ENCODE assay signal across 25 cellular contexts in genomic region chr9:78311075-78311474, GRCh38. TPM values are rescaled to one million over a fixed set of nuclear protein-coding genes. Genes with fewer than 3 reads are reported as not detected.
DNase-seq lines count a peak whose midpoint lies in the region; ATAC-seq and TF ChIP-seq lines count a peak whose summit lies in the region.
"Had no signal": no experiment of that assay in that cellular context is flagged by ENCODE, and none has a peak within 500 bp of the region (broad histone marks: within the 10 kb centered on the region; RNA-seq: fewer than 3 reads in every experiment).

No MANE protein-coding gene starts in this region.

- H3K4me1 Mint-ChIP-seq in activated naive CD8-positive, alpha-beta T cell treated with anti-CD3 and anti-CD28 coated beads, Interleukin-2, amount 50 U/mL, for 24 hours = peaks cover 3% of the 10 kb centered on the region
- no peaks in the 10 kb centered on the region for H3K4me1 Mint-ChIP-seq in activated naive CD8-positive, alpha-beta T cell treated with anti-CD3 and anti-CD28 coated beads for 36 hours
- no peaks in the 10 kb centered on the region for H3K4me1 Mint-ChIP-seq in activated CD8-positive, alpha-beta T cell treated with anti-CD3 and anti-CD28 coated beads, Interleukin-2, amount 10 ng/mL, durations not matched to agents 7 days and 5 days (ENCODE audit: low read depth)
- no peaks in the 10 kb centered on the region for H3K4me1 Mint-ChIP-seq in T-cell

- H3K18ac ChIP-seq in neuronal stem cell (ENCODE audit: low read length) = no peak overlapping the region

- no peaks in the 10 kb centered on the region for H3K4me1 ChIP-seq in neuronal stem cell (ENCODE audit: control insufficient read depth in 2 of 2, insufficient read depth in 1 of 2, low read depth in 1 of 2, low read length in 2 of 2)
- H3K4me1 ChIP-seq: BE2C, SJSA1 had no signal

- WGBS in neuronal stem cell (ENCODE audit: extremely low coverage in 2 of 2, insufficient read length in 2 of 2, insufficient replicate concordance in 1 of 2), 2 donors = no CpG with 5 or more reads among the region's 5 CpGs

- H3K9ac ChIP-seq in neuronal stem cell (ENCODE audit: low read depth, low read length, poor library complexity) = peak overlapping the region; percentile 0

- no peak overlapping the region for H2BK15ac ChIP-seq in neuronal stem cell (ENCODE audit: low read length)

- no peaks in the 10 kb centered on the region for H3K27me3 ChIP-seq in neuronal stem cell (ENCODE audit: control insufficient read depth in 3 of 3, insufficient read depth in 3 of 3, low read depth in 1 of 3, low read length in 3 of 3)
- H3K27me3 ChIP-seq: BE2C, SJSA1 had no signal

- ATAC-seq in activated naive CD8-positive, alpha-beta T cell treated with anti-CD3 and anti-CD28 coated beads, Interleukin-2, amount 50 U/mL, for 24 hours = peak; percentile 14
- ATAC-seq in activated CD8-positive, alpha-beta T cell treated with anti-CD3 and anti-CD28 coated beads, Interleukin-2, amount 10 ng/mL, durations not matched to agents 7 days and 5 days = no peak
- ATAC-seq in T-cell (replicated peaks in 1 of 4) = no peak

- H4K91ac ChIP-seq in neuronal stem cell (ENCODE audit: low read depth, low read length, poor library complexity) = peak overlapping the region; percentile 53

- H3K27ac Mint-ChIP-seq in activated naive CD8-positive, alpha-beta T cell treated with anti-CD3 and anti-CD28 coated beads, Interleukin-2, amount 50 U/mL, for 24 hours = no peak overlapping the region
- H3K27ac Mint-ChIP-seq in activated naive CD8-positive, alpha-beta T cell treated with anti-CD3 and anti-CD28 coated beads for 36 hours = no peak overlapping the region
- no peak overlapping the region for H3K27ac Mint-ChIP-seq in activated CD8-positive, alpha-beta T cell treated with anti-CD3 and anti-CD28 coated beads, Interleukin-2, amount 10 ng/mL, durations not matched to agents 7 days and 5 days
- H3K27ac Mint-ChIP-seq in T-cell = no peak overlapping the region

- H3K79me1 ChIP-seq in neuronal stem cell (ENCODE audit: low read depth, low read length) = peaks cover 5% of the 10 kb centered on the region

- no peak overlapping the region for H3K4me3 ChIP-seq in neuronal stem cell (ENCODE audit: low read length in 2 of 2)
- H3K4me3 ChIP-seq: PC-9, SJSA1 had no signal

- peaks cover 55% of the 10 kb centered on the region for H3K36me3 Mint-ChIP-seq in activated naive CD8-positive, alpha-beta T cell treated with anti-CD3 and anti-CD28 coated beads, Interleukin-2, amount 50 U/mL, for 24 hours (ENCODE audit: low read depth)
- H3K36me3 Mint-ChIP-seq in activated naive CD8-positive, alpha-beta T cell treated with anti-CD3 and anti-CD28 coated beads for 36 hours = peaks cover 53% of the 10 kb centered on the region
- H3K36me3 Mint-ChIP-seq in activated CD8-positive, alpha-beta T cell treated with anti-CD3 and anti-CD28 coated beads, Interleukin-2, amount 10 ng/mL, durations not matched to agents 7 days and 5 days (ENCODE audit: low read depth) = peaks cover 65% of the 10 kb centered on the region
- H3K36me3 Mint-ChIP-seq in T-cell = peaks cover 32% of the 10 kb centered on the region

- no peaks in the 10 kb centered on the region for H3K27me3 Mint-ChIP-seq in activated naive CD8-positive, alpha-beta T cell treated with anti-CD3 and anti-CD28 coated beads, Interleukin-2, amount 50 U/mL, for 24 hours
- H3K27me3 Mint-ChIP-seq in activated naive CD8-positive, alpha-beta T cell treated with anti-CD3 and anti-CD28 coated beads for 36 hours = no peaks in the 10 kb centered on the region
- no peaks in the 10 kb centered on the region for H3K27me3 Mint-ChIP-seq in activated CD8-positive, alpha-beta T cell treated with anti-CD3 and anti-CD28 coated beads, Interleukin-2, amount 10 ng/mL, durations not matched to agents 7 days and 5 days (ENCODE audit: low read depth)
- no peaks in the 10 kb centered on the region for H3K27me3 Mint-ChIP-seq in T-cell

- H3K4me3 Mint-ChIP-seq in activated naive CD8-positive, alpha-beta T cell treated with anti-CD3 and anti-CD28 coated beads, Interleukin-2, amount 50 U/mL, for 24 hours = no peak overlapping the region
- H3K4me3 Mint-ChIP-seq in activated naive CD8-positive, alpha-beta T cell treated with anti-CD3 and anti-CD28 coated beads for 36 hours = no peak overlapping the region
- H3K4me3 Mint-ChIP-seq in activated CD8-positive, alpha-beta T cell treated with anti-CD3 and anti-CD28 coated beads, Interleukin-2, amount 10 ng/mL, durations not matched to agents 7 days and 5 days = no peak overlapping the region
- H3K4me3 Mint-ChIP-seq in T-cell = no peak overlapping the region

- no peak overlapping the region for H3K23ac ChIP-seq in neuronal stem cell (ENCODE audit: low read depth, low read length, poor library complexity)

- peaks cover 60 to 95% of the 10 kb centered on the region in 2 donors for H3K36me3 ChIP-seq in neuronal stem cell (replicated peaks in 1 of 2; ENCODE audit: control insufficient read depth in 2 of 2, insufficient read depth in 2 of 2, low read length in 2 of 2)

- no peaks in the 10 kb centered on the region for H3K9me3 ChIP-seq in neuronal stem cell (replicated peaks in 1 of 2; ENCODE audit: control insufficient read depth in 2 of 2, insufficient read depth in 1 of 2, low read depth in 1 of 2, low read length in 2 of 2)
- H3K9me3 ChIP-seq: BE2C, SJSA1 had no signal

- H3K9me3 Mint-ChIP-seq in activated naive CD8-positive, alpha-beta T cell treated with anti-CD3 and anti-CD28 coated beads, Interleukin-2, amount 50 U/mL, for 24 hours = no peaks in the 10 kb centered on the region
- H3K9me3 Mint-ChIP-seq in activated naive CD8-positive, alpha-beta T cell treated with anti-CD3 and anti-CD28 coated beads for 36 hours = no peaks in the 10 kb centered on the region
- H3K9me3 Mint-ChIP-seq in activated CD8-positive, alpha-beta T cell treated with anti-CD3 and anti-CD28 coated beads, Interleukin-2, amount 10 ng/mL, durations not matched to agents 7 days and 5 days (ENCODE audit: insufficient read depth) = no peaks in the 10 kb centered on the region
- no peaks in the 10 kb centered on the region for H3K9me3 Mint-ChIP-seq in T-cell

- TF ChIP-seq CTCF in RWPE1 (conservative IDR thresholded peaks at IDR 0.05; ENCODE audit: low read depth) = no peak

- H3K4ac ChIP-seq in neuronal stem cell (ENCODE audit: low read length) = no peak overlapping the region

- H2AK5ac ChIP-seq in neuronal stem cell (ENCODE audit: low read depth, low read length) = no peak overlapping the region

- no peak for DNase-seq in activated naive CD8-positive, alpha-beta T cell treated with anti-CD3 and anti-CD28 coated beads, Interleukin-2, amount 50 U/mL, for 24 hours
- DNase-seq in activated naive CD8-positive, alpha-beta T cell treated with anti-CD3 and anti-CD28 coated beads for 36 hours = no peak
- no peak for DNase-seq in RWPE1 (ENCODE audit: low spot score)
- DNase-seq in neuronal stem cell (ENCODE audit: low spot score) = no peak
- no peak for DNase-seq in activated CD8-positive, alpha-beta T cell treated with anti-CD3 and anti-CD28 coated beads, Interleukin-2, amount 10 ng/mL, durations not matched to agents 7 days and 5 days
- no peak for DNase-seq in cerebellar cortex (ENCODE audit: low spot score)
- DNase-seq in T-cell = no peak
- DNase-seq: 8988T, ACHN, BE2C, Calu3, DMS79 treated with DMSO at 0.1 percent for 48 hours, GF-D8, KBM-7, MM.1S, NCI-H1048, NCI-H1417, NCI-H1694, NCI-H2029 treated with DMSO at 0.1 percent for 48 hours, NCI-H2227 treated with DMSO at 0.1 percent for 48 hours, NCI-H526 treated with DMSO at 0.1 percent for 48 hours, PC-9, Right ventricle myocardium superior had no signal

- H2BK5ac ChIP-seq in neuronal stem cell (ENCODE audit: low read length) = no peak overlapping the region

- CTCF ChIA-PET in RWPE1 (lab: Yijun Ruan, JAX) (interaction anchor here (0.6 to 0.7 kb wide), 2 partner anchors 35 to 654 kb away, joined by 3 read pairs; no protein-coding TSS in a partner anchor), T-cell (lab: Charles Lee) (interaction anchor here in 1 of 2 donors (0.6 kb wide), 1 partner anchor 11 kb away, joined by 3 read pairs; no protein-coding TSS in a partner anchor)
- CTCF ChIA-PET in activated CD8-positive, alpha-beta T cell treated with anti-CD3 and anti-CD28 coated beads, Interleukin-2, amount 10 ng/mL, durations not matched to agents 7 days and 5 days (lab: Charles Lee) = interaction anchor here (1.7 kb wide), 1 partner anchor 59 kb away, joined by 5 read pairs; no protein-coding TSS in a partner anchor

- H3K14ac ChIP-seq in neuronal stem cell (ENCODE audit: low read length) = peak overlapping the region; percentile 64

- no peak overlapping the region for H2BK12ac ChIP-seq in neuronal stem cell (ENCODE audit: low read length)

- POLR2A ChIA-PET in RWPE1 (lab: Yijun Ruan, JAX; ENCODE audit: low non-redundant PET) = no interaction called here
- POLR2A ChIA-PET in activated CD8-positive, alpha-beta T cell treated with anti-CD3 and anti-CD28 coated beads, Interleukin-2, amount 10 ng/mL, durations not matched to agents 7 days and 5 days (lab: Charles Lee) = no interaction called here
- POLR2A ChIA-PET in T-cell (lab: Charles Lee) = no interaction called here

- 0 out of 2 replicates have a peak overlapping the region, but pooled peaks have one; percentile 3 for H3K27ac ChIP-seq in RWPE1
- peak overlapping the region; percentile 69 for H3K27ac ChIP-seq in cingulate gyrus (ENCODE audit: low read depth, low read length)
- H3K27ac ChIP-seq in neuronal stem cell (replicated peaks; ENCODE audit: low read length) = no peak overlapping the region
- H3K27ac ChIP-seq: PC-9, SJSA1 had no signal

- H2BK120ac ChIP-seq in neuronal stem cell (ENCODE audit: low read depth, low read length) = no peak overlapping the region

- H2AFZ ChIP-seq in neuronal stem cell (ENCODE audit: low read length) = no peak overlapping the region
- H2AFZ ChIP-seq: PC-9 had no signal

- H3K4me2 ChIP-seq in neuronal stem cell (ENCODE audit: insufficient read depth, low read length, poor library complexity, severe bottlenecking) = no peak overlapping the region
- H3K4me2 ChIP-seq: PC-9 had no signal

- no peak overlapping the region for H4K8ac ChIP-seq in neuronal stem cell (ENCODE audit: low read depth, low read length)

RNA-seq across cellular contexts. Expression of gene PSAT1, which starts 14.2 kb away (rescaled TPM):
- total RNA-seq in activated naive CD8-positive, alpha-beta T cell treated with anti-CD3 and anti-CD28 coated beads for 36 hours = 100 to 1,000 TPM; 191 to 195 TPM
- polyA plus RNA-seq in neuronal stem cell (2013, experiment 1 of 2) = 132 TPM
- polyA plus RNA-seq in neuronal stem cell (2013, experiment 2 of 2) = 135 TPM
- 100 to 1,000 TPM; 110 to 112 TPM for total RNA-seq in activated CD8-positive, alpha-beta T cell treated with anti-CD3 and anti-CD28 coated beads, Interleukin-2, amount 10 ng/mL, durations not matched to agents 7 days and 5 days
- total RNA-seq in T-cell = 10 to 100 TPM in 3 of 5 donors, 1 to 10 TPM in 2; 2.0 to 37.3 (median 24.9) TPM
